Comparison of ENCODE assay signal across 1 cellular context in the genomic region with DNA sequence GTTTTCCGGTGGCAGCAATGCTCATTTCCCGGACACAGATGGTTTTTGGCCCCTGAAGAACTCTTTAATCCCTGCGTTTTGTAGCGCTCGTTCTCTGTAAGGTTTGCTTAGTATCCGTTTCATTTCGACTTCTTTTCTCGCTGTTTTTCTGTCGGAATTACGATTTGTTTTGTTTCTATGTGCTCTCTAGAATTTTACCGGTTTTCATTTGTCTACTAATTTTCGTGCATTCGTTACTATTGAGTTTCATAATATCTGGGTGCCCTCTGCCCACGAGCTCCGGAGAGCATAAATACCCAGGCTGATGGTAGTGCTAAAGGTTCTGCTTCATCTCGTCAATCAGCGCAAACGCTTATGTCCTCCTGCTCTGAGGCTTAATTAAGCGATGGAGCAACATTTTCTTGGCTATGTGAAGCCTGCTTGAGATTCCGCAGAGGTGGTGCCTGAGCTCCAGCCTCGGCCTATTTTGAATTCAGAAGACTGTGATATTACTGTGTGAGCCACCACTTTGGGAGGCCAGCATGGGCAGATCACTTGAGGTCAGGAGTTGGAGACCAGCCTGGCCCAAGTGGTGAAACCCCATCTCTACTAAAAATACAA.
TF ChIP-seq lines count a peak whose summit lies in the region.

No MANE protein-coding gene starts in this region.

TF ChIP-seq in HEK293, 187 proteins besides CTCF, POLR2A, EP300 and RAD21 (continued from another document):
- TF ChIP-seq, protein P1, sequence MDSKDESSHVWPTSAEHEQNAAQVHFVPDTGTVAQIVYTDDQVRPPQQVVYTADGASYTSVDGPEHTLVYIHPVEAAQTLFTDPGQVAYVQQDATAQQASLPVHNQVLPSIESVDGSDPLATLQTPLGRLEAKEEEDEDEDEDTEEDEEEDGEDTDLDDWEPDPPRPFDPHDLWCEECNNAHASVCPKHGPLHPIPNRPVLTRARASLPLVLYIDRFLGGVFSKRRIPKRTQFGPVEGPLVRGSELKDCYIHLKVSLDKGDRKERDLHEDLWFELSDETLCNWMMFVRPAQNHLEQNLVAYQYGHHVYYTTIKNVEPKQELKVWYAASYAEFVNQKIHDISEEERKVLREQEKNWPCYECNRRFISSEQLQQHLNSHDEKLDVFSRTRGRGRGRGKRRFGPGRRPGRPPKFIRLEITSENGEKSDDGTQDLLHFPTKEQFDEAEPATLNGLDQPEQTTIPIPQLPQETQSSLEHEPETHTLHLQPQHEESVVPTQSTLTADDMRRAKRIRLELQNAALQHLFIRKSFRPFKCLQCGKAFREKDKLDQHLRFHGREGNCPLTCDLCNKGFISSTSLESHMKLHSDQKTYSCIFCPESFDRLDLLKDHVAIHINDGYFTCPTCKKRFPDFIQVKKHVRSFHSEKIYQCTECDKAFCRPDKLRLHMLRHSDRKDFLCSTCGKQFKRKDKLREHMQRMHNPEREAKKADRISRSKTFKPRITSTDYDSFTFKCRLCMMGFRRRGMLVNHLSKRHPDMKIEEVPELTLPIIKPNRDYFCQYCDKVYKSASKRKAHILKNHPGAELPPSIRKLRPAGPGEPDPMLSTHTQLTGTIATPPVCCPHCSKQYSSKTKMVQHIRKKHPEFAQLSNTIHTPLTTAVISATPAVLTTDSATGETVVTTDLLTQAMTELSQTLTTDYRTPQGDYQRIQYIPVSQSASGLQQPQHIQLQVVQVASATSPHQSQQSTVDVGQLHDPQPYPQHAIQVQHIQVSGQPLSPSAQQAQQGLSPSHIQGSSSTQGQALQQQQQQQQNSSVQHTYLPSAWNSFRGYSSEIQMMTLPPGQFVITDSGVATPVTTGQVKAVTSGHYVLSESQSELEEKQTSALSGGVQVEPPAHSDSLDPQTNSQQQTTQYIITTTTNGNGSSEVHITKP (tag by site-specific recombination; IDR thresholded peaks at IDR 0.05), result 0 out of 2 replicates have a peak, but pooled peaks have one; percentile 1
- TF ChIP-seq, protein P2, sequence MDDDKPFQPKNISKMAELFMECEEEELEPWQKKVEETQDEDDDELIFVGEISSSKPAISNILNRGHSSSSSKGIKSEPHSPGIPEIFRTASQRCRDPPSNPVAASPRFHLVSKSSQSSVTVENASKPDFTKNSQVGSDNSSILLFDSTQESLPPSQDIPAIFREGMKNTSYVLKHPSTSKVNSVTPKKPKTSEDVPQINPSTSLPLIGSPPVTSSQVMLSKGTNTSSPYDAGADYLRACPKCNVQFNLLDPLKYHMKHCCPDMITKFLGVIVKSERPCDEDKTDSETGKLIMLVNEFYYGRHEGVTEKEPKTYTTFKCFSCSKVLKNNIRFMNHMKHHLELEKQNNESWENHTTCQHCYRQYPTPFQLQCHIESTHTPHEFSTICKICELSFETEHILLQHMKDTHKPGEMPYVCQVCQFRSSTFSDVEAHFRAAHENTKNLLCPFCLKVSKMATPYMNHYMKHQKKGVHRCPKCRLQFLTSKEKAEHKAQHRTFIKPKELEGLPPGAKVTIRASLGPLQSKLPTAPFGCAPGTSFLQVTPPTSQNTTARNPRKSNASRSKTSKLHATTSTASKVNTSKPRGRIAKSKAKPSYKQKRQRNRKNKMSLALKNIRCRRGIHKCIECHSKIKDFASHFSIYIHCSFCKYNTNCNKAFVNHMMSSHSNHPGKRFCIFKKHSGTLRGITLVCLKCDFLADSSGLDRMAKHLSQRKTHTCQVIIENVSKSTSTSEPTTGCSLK (tag by site-specific recombination; IDR thresholded peaks at IDR 0.05), result no peak
- TF ChIP-seq ZNF677 (tag by site-specific recombination; IDR thresholded peaks at IDR 0.05), result no peak
- no peak for TF ChIP-seq ZNF10 (tag by site-specific recombination; IDR thresholded peaks at IDR 0.05)
- TF ChIP-seq ZNF211 (tag by site-specific recombination; IDR thresholded peaks at IDR 0.05; ENCODE audit: low read depth), result no peak
- 0 out of 2 replicates have a peak, but pooled peaks have one; percentile 11 for TF ChIP-seq ZXDB (tag by site-specific recombination; IDR thresholded peaks at IDR 0.05)
- TF ChIP-seq ZNF394 (tag by site-specific recombination; IDR thresholded peaks at IDR 0.05; ENCODE audit: borderline replicate concordance), result no peak
- no peak for TF ChIP-seq KLF10 (tag by site-specific recombination; IDR thresholded peaks at IDR 0.05)
- TF ChIP-seq ZNF423 (tag by site-specific recombination; IDR thresholded peaks at IDR 0.05), result 0 out of 2 replicates have a peak, but pooled peaks have one; percentile 11
